ENCODE assay signal across 14 cellular contexts in genomic region chr5:176619569-176620332, GRCh38. TPM values are rescaled to one million over a fixed set of nuclear protein-coding genes. Genes with fewer than 3 reads are reported as not detected.
DNase-seq lines count a peak whose midpoint lies in the region; ATAC-seq and TF ChIP-seq lines count a peak whose summit lies in the region.
"Had no signal": no experiment of that assay in that cellular context is flagged by ENCODE, and none has a peak within 500 bp of the region (broad histone marks: within the 10 kb centered on the region; RNA-seq: fewer than 3 reads in every experiment).

No MANE protein-coding gene starts in this region.

- ATAC-seq in body of pancreas (peak; percentile 20), GM21825 (IDR thresholded peaks at IDR 0.05; ENCODE audit: unreplicated experiment) (no peak), GM19397 (IDR thresholded peaks at IDR 0.05; ENCODE audit: unreplicated experiment) (no peak)

- H3K4me3 Mint-ChIP-seq in nephron progenitor cell, result peak overlapping the region; percentile 63

- intact Hi-C loops in body of pancreas (cut with DNase I), result no loop called here

- no peaks in the 10 kb centered on the region for H3K9me3 Mint-ChIP-seq in nephron progenitor cell

- peak overlapping the region; percentile 31 for H3K4me3 ChIP-seq in BLaER1
- H3K4me3 ChIP-seq in H7 (ENCODE audit: insufficient read depth, low read depth, low read length), result peak overlapping the region; percentile 36
- no peak overlapping the region for H3K4me3 ChIP-seq in body of pancreas
- H3K4me3 ChIP-seq: skin epidermis had no signal

- H3K9ac ChIP-seq in BLaER1, result no peak overlapping the region

- peaks cover 17% of the 10 kb centered on the region; the same call in 1 of the 2 replicates for H4K20me1 ChIP-seq in BLaER1

- no peaks in the 10 kb centered on the region for H3K36me3 Mint-ChIP-seq in nephron progenitor cell (ENCODE audit: low read depth)

- no peak overlapping the region for H3K27ac Mint-ChIP-seq in nephron progenitor cell

- TF ChIP-seq CTCF in body of pancreas (IDR thresholded peaks at IDR 0.05), result no peak
- TF ChIP-seq CTCF in nephron progenitor cell (IDR thresholded peaks at IDR 0.05), result no peak

- 0 to 19% methylated on average over 4 to 49 of the region's 59 CpGs for WGBS in body of pancreas, 2 donors

- H3K4me1 Mint-ChIP-seq in nephron progenitor cell, result peaks cover 6% of the 10 kb centered on the region

- H3K27me3 ChIP-seq in BLaER1 (peaks cover 38% of the 10 kb centered on the region), H7 (ENCODE audit: control insufficient read depth, insufficient read depth, low read length) (peaks cover 38% of the 10 kb centered on the region), body of pancreas (peaks cover 0 to 23% of the 10 kb centered on the region in 2 donors)

- H3K27ac ChIP-seq in BLaER1 (no peak overlapping the region), body of pancreas (no peak overlapping the region)
- H3K27ac ChIP-seq: epithelial cell of prostate, skin epidermis had no signal

- no peaks in the 10 kb centered on the region for H3K9me3 ChIP-seq in BLaER1
- no peaks in the 10 kb centered on the region for H3K9me3 ChIP-seq in body of pancreas

- no peaks in the 10 kb centered on the region for H3K36me3 ChIP-seq in BLaER1
- H3K36me3 ChIP-seq in H7 (replicated peaks; ENCODE audit: control insufficient read depth, insufficient read depth, low read length), result no peaks in the 10 kb centered on the region
- H3K36me3 ChIP-seq in body of pancreas (replicated peaks in 1 of 2; ENCODE audit: insufficient read depth in 1 of 2, low read depth in 2 of 2), result no peaks in the 10 kb centered on the region

- DNase-seq in H7 (peak; percentile 83), body of pancreas (no peak), nephron progenitor cell (no peak)
- DNase-seq in stimulated activated CD4-positive, alpha-beta T cell treated with anti-CD3 and anti-CD28 coated beads, Interleukin-2, amount 100 ng/mL, for 48 hours, result no peak
- no peak for DNase-seq in stimulated activated CD4-positive, alpha-beta T cell treated with anti-CD3 and anti-CD28 coated beads, Interleukin-1b, Interleukin-23, amount 100 ng/mL, for 48 hours
- DNase-seq: GF-D8, NCI-H446 treated with DMSO at 0.1 percent for 48 hours had no signal

- H3K4me1 ChIP-seq in BLaER1 (peaks cover 50% of the 10 kb centered on the region), body of pancreas (peaks cover 20% of the 10 kb centered on the region)

- TF ChIP-seq POLR2A in body of pancreas (IDR thresholded peaks at IDR 0.05), result no peak

- H3K27me3 Mint-ChIP-seq in nephron progenitor cell (ENCODE audit: low read depth, poor library complexity), result peaks cover 97% of the 10 kb centered on the region

- H3K4me2 ChIP-seq in BLaER1, result peak overlapping the region; percentile 83

RNA-seq across cellular contexts. Expression of gene GPRIN1, which starts 9.8 kb away (rescaled TPM):
- 6.6 and 14.2 TPM in 2 replicates for total RNA-seq in H7 (2014; rRNA removed; shearing (Covaris generic))
- total RNA-seq in body of pancreas, result 1 to 10 TPM in 1 of 2 donors, under 1 TPM in 1; 0.26 to 1.3 TPM

RNA-seq across cellular contexts. Expression of gene SNCB, which starts 10.6 kb away (rescaled TPM):
- total RNA-seq in H7 (2014; rRNA removed; shearing (Covaris generic)), result 4.7 and 7.2 TPM in 2 replicates
- total RNA-seq in body of pancreas, result not detected
- total RNA-seq: liver; T-helper 1 cell treated with Interleukin-12 subunit alpha and Interleukin-12 subunit beta and Interleukin-4 antibody, amounts not matched to agents 30 ng/mL and 1 ng/mL, for 36 hours had no signal

RNA-seq across cellular contexts. Expression of gene EIF4E1B, which starts 10.7 kb away (rescaled TPM):
- 0.33 and 0.97 TPM in 2 replicates for total RNA-seq in H7 (2014; rRNA removed; shearing (Covaris generic))
- 10 to 100 TPM in 1 of 2 donors, under 1 TPM in 1; 0.26 to 11.5 TPM for total RNA-seq in body of pancreas
- total RNA-seq: liver; T-helper 1 cell treated with Interleukin-12 subunit alpha and Interleukin-12 subunit beta and Interleukin-4 antibody, amounts not matched to agents 30 ng/mL and 1 ng/mL, for 36 hours had no signal

RNA-seq across cellular contexts. Expression of gene TSPAN17, which starts 27.5 kb away (rescaled TPM):
- total RNA-seq in H7 (2014; rRNA removed; shearing (Covaris generic)), result 39.8 and 50.7 TPM in 2 replicates
- 10 to 100 TPM; 24.1 to 37.6 TPM for total RNA-seq in body of pancreas

Comparison
In these comparisons a context has a peak if more than half of its experiments do, and no peak if none do; other contexts are left out.
1. H3K4me3 ChIP-seq: peak in BLaER1 (single experiment) and H7 (single experiment); none in body of pancreas (0 of 2).